17 cellular contexts compared by ENCODE assay signal in genomic region chr7:84538268-84538667, GRCh38.
"Had no signal": no experiment of that assay in that cellular context is flagged by ENCODE, and none has a peak within 500 bp of the region (broad histone marks: within the 10 kb centered on the region; RNA-seq: fewer than 3 reads in every experiment).

No MANE protein-coding gene starts in this region.

- H3K4me1 Mint-ChIP-seq: memory B cell; naive thymus-derived CD4-positive, alpha-beta T cell had no signal

- H3K4me1 ChIP-seq: left ventricle myocardium inferior, lower lobe of right lung, psoas muscle, stomach, uterus had no signal

- H3K27ac ChIP-seq: coronary artery, left ventricle myocardium inferior, lower lobe of right lung, neutrophil, psoas muscle, skin epidermis, stomach, uterus had no signal

- H3K27ac Mint-ChIP-seq: memory B cell; naive thymus-derived CD4-positive, alpha-beta T cell; nephron progenitor cell; type B pancreatic cell had no signal

- DNase-seq: effector CD4-positive, alpha-beta T cell; foreskin fibroblast; left cardiac atrium; left ventricle myocardium inferior; lower lobe of right lung; naive thymus-derived CD4-positive, alpha-beta T cell; nephron progenitor cell; psoas muscle; stimulated activated naive CD4-positive, alpha-beta T cell; stomach; uterus had no signal

- H3K4me3 ChIP-seq: coronary artery, left ventricle myocardium inferior, lower lobe of right lung, psoas muscle, skin epidermis, stomach, uterus had no signal

- H3K27me3 ChIP-seq: neutrophil, stomach, uterus had no signal

- H3K27me3 Mint-ChIP-seq: memory B cell, type B pancreatic cell had no signal

- H3K36me3 Mint-ChIP-seq: memory B cell; naive thymus-derived CD4-positive, alpha-beta T cell; type B pancreatic cell had no signal

- H3K9me3 Mint-ChIP-seq: nephron progenitor cell had no signal

- H3K4me3 Mint-ChIP-seq: memory B cell; naive thymus-derived CD4-positive, alpha-beta T cell; nephron progenitor cell; type B pancreatic cell had no signal

- H3K36me3 ChIP-seq: left ventricle myocardium inferior, lower lobe of right lung, neutrophil, stomach, uterus had no signal

- ATAC-seq: left cardiac atrium; lower lobe of right lung; naive thymus-derived CD4-positive, alpha-beta T cell; psoas muscle; sciatic nerve had no signal

- H3K9me3 ChIP-seq: left ventricle myocardium inferior, lower lobe of right lung, neutrophil, psoas muscle, stomach, uterus had no signal
